ENCODE assay signal across 23 cellular contexts in genomic region chr1:206903687-206904086, GRCh38. TPM values are rescaled to one million over a fixed set of nuclear protein-coding genes. Genes with fewer than 3 reads are reported as not detected.
A peak's percentile ranks its signal among the peaks of the same experiment; 100 is the strongest.
DNase-seq lines count a peak whose midpoint lies in the region; ATAC-seq and TF ChIP-seq lines count a peak whose summit lies in the region.
"Had no signal": no experiment of that assay in that cellular context is flagged by ENCODE, and none has a peak within 500 bp of the region (broad histone marks: within the 10 kb centered on the region; RNA-seq: fewer than 3 reads in every experiment).

No MANE protein-coding gene starts in this region.

- WGBS in transverse colon (ENCODE audit: low coverage in 1 of 2), 2 donors = 83 to 90% methylated on average over 1 to 2 of the region's 2 CpGs
- no CpG with 5 or more reads among the region's 2 CpGs for WGBS in mesendoderm (ENCODE audit: extremely low coverage, insufficient coverage, low lambda C conversion rate)

- H3K9me3 Mint-ChIP-seq in activated naive CD4-positive, alpha-beta T cell treated with anti-CD3 and anti-CD28 coated beads, Interleukin-2, amount 50 U/mL, for 24 hours = no peaks in the 10 kb centered on the region
- H3K9me3 Mint-ChIP-seq in stimulated activated effector memory CD8-positive, alpha-beta T cell treated with anti-CD3 and anti-CD28 coated beads, Interleukin-12 subunit alpha, Interleukin-12 subunit beta, amount 100 ng/mL, for 72 hours = no peaks in the 10 kb centered on the region

- peak overlapping the region; percentile 49 for H3K27ac Mint-ChIP-seq in activated naive CD4-positive, alpha-beta T cell treated with anti-CD3 and anti-CD28 coated beads, Interleukin-2, amount 50 U/mL, for 24 hours
- H3K27ac Mint-ChIP-seq in stimulated activated effector memory CD8-positive, alpha-beta T cell treated with anti-CD3 and anti-CD28 coated beads, Interleukin-12 subunit alpha, Interleukin-12 subunit beta, amount 100 ng/mL, for 72 hours = peak overlapping the region; percentile 23

- intact Hi-C loops in transverse colon (cut with DNase I; ENCODE audit: low total_unique reads) = no loop called here

- H3K4me1 ChIP-seq in transverse colon = peaks cover 0 to under 1% (median 0%) of the 10 kb centered on the region in 4 donors
- H3K4me1 ChIP-seq in mesendoderm (ENCODE audit: control insufficient read depth, low read depth, low read length) = peaks cover 3% of the 10 kb centered on the region

- H3K79me1 ChIP-seq in mesendoderm (ENCODE audit: low read length) = no peaks in the 10 kb centered on the region

- no peak for DNase-seq in activated naive CD4-positive, alpha-beta T cell treated with anti-CD3 and anti-CD28 coated beads, Interleukin-2, amount 50 U/mL, for 16 hours
- DNase-seq in SK-MEL-5 (ENCODE audit: low read depth, low spot score) = peak; percentile 57
- peak; percentile 20 for DNase-seq in fibroblast of villous mesenchyme (ENCODE audit: low read depth)
- DNase-seq in stimulated activated effector memory CD8-positive, alpha-beta T cell treated with anti-CD3 and anti-CD28 coated beads, Interleukin-12 subunit alpha, Interleukin-12 subunit beta, amount 100 ng/mL, for 72 hours (ENCODE audit: low spot score in 2 of 2) = no peak
- DNase-seq in transverse colon = no peak
- DNase-seq in mesendoderm = no peak
- DNase-seq: ACHN; activated CD4-positive, alpha-beta T cell treated with anti-CD3 and anti-CD28 coated beads, Interleukin-2, amount 50 U/mL, for 4 hours; DND-41; lower lobe of right lung; MV-4-11; NCI-H187 treated with DMSO at 0.1 percent for 48 hours; NCI-H345; posterior cingulate gyrus; SW 1271 had no signal

- H4K5ac ChIP-seq in mesendoderm (ENCODE audit: low read length) = no peak overlapping the region

- no peak overlapping the region for H3K23ac ChIP-seq in mesendoderm (ENCODE audit: low read length)

- H2BK15ac ChIP-seq in mesendoderm (replicated peaks; ENCODE audit: low read depth) = no peak overlapping the region

- H2BK5ac ChIP-seq in mesendoderm (ENCODE audit: low read length) = no peak overlapping the region

- TF ChIP-seq EP300 in transverse colon (IDR thresholded peaks at IDR 0.05; ENCODE audit: low read depth) = no peak

- no peak overlapping the region for H4K8ac ChIP-seq in mesendoderm (ENCODE audit: low read depth, low read length)

- no peak overlapping the region for H3K4me3 Mint-ChIP-seq in activated naive CD4-positive, alpha-beta T cell treated with anti-CD3 and anti-CD28 coated beads, Interleukin-2, amount 50 U/mL, for 24 hours
- H3K4me3 Mint-ChIP-seq in stimulated activated effector memory CD8-positive, alpha-beta T cell treated with anti-CD3 and anti-CD28 coated beads, Interleukin-12 subunit alpha, Interleukin-12 subunit beta, amount 100 ng/mL, for 72 hours = no peak overlapping the region

- H2AK5ac ChIP-seq in mesendoderm (ENCODE audit: low read length) = no peak overlapping the region

- H3K4me3 ChIP-seq in fibroblast of villous mesenchyme (ENCODE audit: low read depth, low read length) (no peak overlapping the region), transverse colon (no peak overlapping the region), mesendoderm (ENCODE audit: low read length) (no peak overlapping the region)
- H3K4me3 ChIP-seq: lower lobe of right lung, thoracic aorta had no signal

- no peaks in the 10 kb centered on the region for H3K79me2 ChIP-seq in mesendoderm (ENCODE audit: control insufficient read depth, insufficient read depth, low read length)

- no peak overlapping the region for H3K4ac ChIP-seq in mesendoderm (ENCODE audit: low read depth, low read length)

- H3K4me2 ChIP-seq in mesendoderm (ENCODE audit: low read length) = no peak overlapping the region

- H3K18ac ChIP-seq in mesendoderm (ENCODE audit: low read length) = no peak overlapping the region

- no peak overlapping the region for H3K27ac ChIP-seq in transverse colon
- H3K27ac ChIP-seq in mesendoderm (ENCODE audit: low read depth, low read length) = no peak overlapping the region
- H3K27ac ChIP-seq: lower lobe of right lung, thoracic aorta had no signal

- H3K56ac ChIP-seq in mesendoderm (ENCODE audit: low read length) = no peak overlapping the region

- H3K36me3 Mint-ChIP-seq in activated naive CD4-positive, alpha-beta T cell treated with anti-CD3 and anti-CD28 coated beads, Interleukin-2, amount 50 U/mL, for 24 hours = peaks cover 33% of the 10 kb centered on the region
- H3K36me3 Mint-ChIP-seq in stimulated activated effector memory CD8-positive, alpha-beta T cell treated with anti-CD3 and anti-CD28 coated beads, Interleukin-12 subunit alpha, Interleukin-12 subunit beta, amount 100 ng/mL, for 72 hours = peaks cover 54% of the 10 kb centered on the region

- H3K9ac ChIP-seq in mesendoderm (ENCODE audit: low read length) = no peak overlapping the region

- H3K27me3 ChIP-seq in transverse colon (peaks cover 5% of the 10 kb centered on the region), mesendoderm (ENCODE audit: insufficient read depth, low read length, poor library complexity) (peaks cover 3% of the 10 kb centered on the region)

- TF ChIP-seq CTCF in fibroblast of villous mesenchyme (IDR thresholded peaks at IDR 0.05; ENCODE audit: insufficient read depth, low read depth, low read length) = no peak
- TF ChIP-seq CTCF in transverse colon (IDR thresholded peaks at IDR 0.05) = no peak

- H3K4me1 Mint-ChIP-seq in activated naive CD4-positive, alpha-beta T cell treated with anti-CD3 and anti-CD28 coated beads, Interleukin-2, amount 50 U/mL, for 24 hours = peaks cover 93% of the 10 kb centered on the region
- H3K4me1 Mint-ChIP-seq in stimulated activated effector memory CD8-positive, alpha-beta T cell treated with anti-CD3 and anti-CD28 coated beads, Interleukin-12 subunit alpha, Interleukin-12 subunit beta, amount 100 ng/mL, for 72 hours = peaks cover 38% of the 10 kb centered on the region

- no peak for TF ChIP-seq POLR2A in transverse colon (IDR thresholded peaks at IDR 0.05)

- H3K27me3 Mint-ChIP-seq in activated naive CD4-positive, alpha-beta T cell treated with anti-CD3 and anti-CD28 coated beads, Interleukin-2, amount 50 U/mL, for 24 hours = no peaks in the 10 kb centered on the region

- in situ Hi-C loops in SK-MEL-5 (cut with HindIII; ENCODE audit: low pct_unique_long_range_greater_than_20kb, low sequenced_read_pairs) = no loop called here
- in situ Hi-C loops in transverse colon (cut with MboI; ENCODE audit: low pct_ligation_motif_present in 1 of 4, low pct_unique_long_range_greater_than_20kb in 1 of 4, low sequenced_read_pairs in 3 of 4) = loop anchor here in 2 of 4 donors (25.0 kb wide), 2 partner anchors 166 to 266 kb away; partner anchors contain the start of gene DYRK3 (in 1 of the 2)

- no peak for ATAC-seq in stimulated activated effector memory CD8-positive, alpha-beta T cell treated with anti-CD3 and anti-CD28 coated beads, Interleukin-12 subunit alpha, Interleukin-12 subunit beta, amount 100 ng/mL, for 72 hours
- no peak for ATAC-seq in HG02642 (IDR thresholded peaks at IDR 0.05; ENCODE audit: poor library complexity, unreplicated experiment)
- ATAC-seq: lower lobe of right lung had no signal

- no peaks in the 10 kb centered on the region for H3K9me3 ChIP-seq in transverse colon
- H3K9me3 ChIP-seq: lower lobe of right lung, thoracic aorta had no signal

- H2BK120ac ChIP-seq in mesendoderm (ENCODE audit: low read depth, low read length) = no peak overlapping the region

- H3K36me3 ChIP-seq in transverse colon = no peaks in the 10 kb centered on the region
- no peaks in the 10 kb centered on the region for H3K36me3 ChIP-seq in mesendoderm (ENCODE audit: control insufficient read depth, insufficient read depth, low read length)
- H3K36me3 ChIP-seq: lower lobe of right lung, thoracic aorta had no signal

RNA-seq across cellular contexts. Expression of gene IL24, which starts 6.4 kb away (rescaled TPM):
- total RNA-seq in SK-MEL-5 (2014; rRNA removed; shearing (Covaris generic)) = 0.37 TPM in 1 of 2 replicates, not detected in the other
- 0.95 TPM in 2 replicates for polyA plus RNA-seq in SK-MEL-5 (2015; cell fraction: cytosol; rRNA removed)
- polyA plus RNA-seq in SK-MEL-5 (2015; cell fraction: nucleus; rRNA removed) = 0.60 and 5.0 TPM in 2 replicates
- 0.86 and 2.6 TPM in 2 replicates for total RNA-seq in fibroblast of villous mesenchyme
- not detected for total RNA-seq in transverse colon
- polyA plus RNA-seq in mesendoderm (2013, experiment 1 of 2) = 0.06 TPM
- polyA plus RNA-seq in mesendoderm (2013, experiment 2 of 2) = 0.07 TPM
- total RNA-seq: dermis microvascular lymphatic vessel endothelial cell, H1, lower lobe of right lung, myocyte, thoracic aorta had no signal
- polyA plus RNA-seq: H1 had no signal

RNA-seq across cellular contexts. Expression of gene FCMR, which starts 18.1 kb away (rescaled TPM):
- 1.7 and 2.8 TPM in 2 replicates for total RNA-seq in SK-MEL-5 (2014; rRNA removed; shearing (Covaris generic))
- 2.2 and 4.8 TPM in 2 replicates for polyA plus RNA-seq in SK-MEL-5 (2015; cell fraction: cytosol; rRNA removed)
- polyA plus RNA-seq in SK-MEL-5 (2015; cell fraction: nucleus; rRNA removed) = 0.66 and 1.8 TPM in 2 replicates
- 1.3 and 1.6 TPM in 2 replicates for total RNA-seq in fibroblast of villous mesenchyme
- 10 to 100 TPM in 2 of 4 donors, 1 to 10 TPM in 1, under 1 TPM in 1; 1.00 to 51.6 (median 15.9) TPM for total RNA-seq in transverse colon
- polyA plus RNA-seq in mesendoderm (2013, experiment 1 of 2) = 0.42 TPM
- polyA plus RNA-seq in mesendoderm (2013, experiment 2 of 2) = 0.24 TPM
- total RNA-seq: bronchial epithelial cell, dermis microvascular lymphatic vessel endothelial cell, epithelial cell of proximal tubule, H1, myocyte had no signal

RNA-seq across cellular contexts. Expression of gene IL20, which starts 38.3 kb away (rescaled TPM):
- not detected in 2 replicates for total RNA-seq in SK-MEL-5 (2014; rRNA removed; shearing (Covaris generic))
- polyA plus RNA-seq in SK-MEL-5 (2015; cell fraction: cytosol; rRNA removed) = not detected in 2 replicates
- not detected in 2 replicates for polyA plus RNA-seq in SK-MEL-5 (2015; cell fraction: nucleus; rRNA removed)
- total RNA-seq in fibroblast of villous mesenchyme = 0.32 and 0.86 TPM in 2 replicates
- total RNA-seq in transverse colon = not detected
- polyA plus RNA-seq in mesendoderm (2013, experiment 1 of 2) = not detected
- not detected for polyA plus RNA-seq in mesendoderm (2013, experiment 2 of 2)
- total RNA-seq: dermis microvascular lymphatic vessel endothelial cell, epithelial cell of proximal tubule, H1, lower lobe of right lung, myocyte, thoracic aorta had no signal
- polyA plus RNA-seq: H1 had no signal

RNA-seq across cellular contexts. Expression of gene PIGR, which starts 42.6 kb away (rescaled TPM):
- not detected in 2 replicates for total RNA-seq in SK-MEL-5 (2014; rRNA removed; shearing (Covaris generic))
- polyA plus RNA-seq in SK-MEL-5 (2015; cell fraction: cytosol; rRNA removed) = 0.01 TPM in 1 of 2 replicates, not detected in the other
- polyA plus RNA-seq in SK-MEL-5 (2015; cell fraction: nucleus; rRNA removed) = not detected in 2 replicates
- total RNA-seq in fibroblast of villous mesenchyme (not detected in 2 replicates), transverse colon (over 10,000 TPM in 1 of 4 donors, 1,000 to 10,000 TPM in 3; 3,370 to 10,796 (median 6,659) TPM)
- 0.01 TPM for polyA plus RNA-seq in mesendoderm (2013, experiment 1 of 2)
- 0.13 TPM for polyA plus RNA-seq in mesendoderm (2013, experiment 2 of 2)
- total RNA-seq: dermis microvascular lymphatic vessel endothelial cell, H1, myocyte had no signal
- polyA plus RNA-seq: H1 had no signal

Comparison
In these comparisons a context has a peak if more than half of its experiments do, and no peak if none do; other contexts are left out.
1. DNase-seq: peak in SK-MEL-5 (single experiment) and fibroblast of villous mesenchyme (single experiment); none in activated naive CD4-positive, alpha-beta T cell treated with anti-CD3 and anti-CD28 coated beads, Interleukin-2, amount 50 U/mL, for 16 hours (single experiment), stimulated activated effector memory CD8-positive, alpha-beta T cell treated with anti-CD3 and anti-CD28 coated beads, Interleukin-12 subunit alpha, Interleukin-12 subunit beta, amount 100 ng/mL, for 72 hours (0 of 2), transverse colon (single experiment) and mesendoderm (single experiment).